Comparison of ENCODE assay signal across 1 cellular context in the genomic region with DNA sequence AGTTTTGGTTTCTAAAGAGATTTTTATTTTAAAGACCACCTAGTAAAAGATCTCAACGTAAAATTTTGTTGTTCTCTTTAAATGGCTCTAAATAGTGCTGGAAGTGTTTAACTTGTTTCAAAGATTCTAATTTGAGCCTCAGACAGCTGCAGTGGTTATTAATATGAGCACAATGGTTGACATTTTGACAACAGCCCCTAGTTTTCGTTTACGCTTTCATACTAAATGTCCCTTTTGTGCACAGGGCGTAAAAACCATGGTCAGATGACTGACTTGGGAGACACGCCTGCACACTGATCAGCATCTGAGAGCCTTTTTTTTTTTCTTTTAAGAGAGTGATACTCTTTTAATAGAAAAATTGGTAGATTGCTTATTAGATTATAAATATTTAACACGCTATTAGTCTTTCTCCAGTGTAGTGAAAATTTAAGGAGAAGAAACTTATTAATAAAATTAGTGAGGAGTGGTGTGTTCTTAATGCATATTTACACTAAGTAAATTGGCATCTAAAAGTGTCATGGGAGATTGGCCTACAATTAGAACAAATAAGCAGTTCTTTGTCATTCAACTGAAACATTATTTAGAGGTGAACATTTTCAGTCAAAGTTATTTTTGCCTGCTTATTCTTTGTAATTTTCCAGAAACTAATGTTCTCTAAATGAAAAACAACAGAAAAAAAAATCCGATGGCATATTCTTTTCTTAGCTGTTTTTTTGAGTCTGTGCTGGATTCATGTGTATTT.
A peak's percentile ranks its signal among the peaks of the same experiment; 100 is the strongest.
TF ChIP-seq lines count a peak whose summit lies in the region.

No MANE protein-coding gene starts in this region.

TF ChIP-seq in GM12878, 131 proteins besides CTCF, POLR2A, EP300 and RAD21 (continued from another document):
- TF ChIP-seq, protein P1, sequence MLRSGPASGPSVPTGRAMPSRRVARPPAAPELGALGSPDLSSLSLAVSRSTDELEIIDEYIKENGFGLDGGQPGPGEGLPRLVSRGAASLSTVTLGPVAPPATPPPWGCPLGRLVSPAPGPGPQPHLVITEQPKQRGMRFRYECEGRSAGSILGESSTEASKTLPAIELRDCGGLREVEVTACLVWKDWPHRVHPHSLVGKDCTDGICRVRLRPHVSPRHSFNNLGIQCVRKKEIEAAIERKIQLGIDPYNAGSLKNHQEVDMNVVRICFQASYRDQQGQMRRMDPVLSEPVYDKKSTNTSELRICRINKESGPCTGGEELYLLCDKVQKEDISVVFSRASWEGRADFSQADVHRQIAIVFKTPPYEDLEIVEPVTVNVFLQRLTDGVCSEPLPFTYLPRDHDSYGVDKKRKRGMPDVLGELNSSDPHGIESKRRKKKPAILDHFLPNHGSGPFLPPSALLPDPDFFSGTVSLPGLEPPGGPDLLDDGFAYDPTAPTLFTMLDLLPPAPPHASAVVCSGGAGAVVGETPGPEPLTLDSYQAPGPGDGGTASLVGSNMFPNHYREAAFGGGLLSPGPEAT (IDR thresholded peaks at IDR 0.05; ENCODE audit: low read depth) = peak; percentile 55; the same call in 1 of the 2 replicates
- TF ChIP-seq, protein P2, sequence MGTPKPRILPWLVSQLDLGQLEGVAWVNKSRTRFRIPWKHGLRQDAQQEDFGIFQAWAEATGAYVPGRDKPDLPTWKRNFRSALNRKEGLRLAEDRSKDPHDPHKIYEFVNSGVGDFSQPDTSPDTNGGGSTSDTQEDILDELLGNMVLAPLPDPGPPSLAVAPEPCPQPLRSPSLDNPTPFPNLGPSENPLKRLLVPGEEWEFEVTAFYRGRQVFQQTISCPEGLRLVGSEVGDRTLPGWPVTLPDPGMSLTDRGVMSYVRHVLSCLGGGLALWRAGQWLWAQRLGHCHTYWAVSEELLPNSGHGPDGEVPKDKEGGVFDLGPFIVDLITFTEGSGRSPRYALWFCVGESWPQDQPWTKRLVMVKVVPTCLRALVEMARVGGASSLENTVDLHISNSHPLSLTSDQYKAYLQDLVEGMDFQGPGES (IDR thresholded peaks at IDR 0.05) = no peak
- TF ChIP-seq CREM (IDR thresholded peaks at IDR 0.05; ENCODE audit: low read depth) (peak; percentile 75), SP1 (IDR thresholded peaks at IDR 0.05; ENCODE audit: low read depth, low read length) (no peak)
- TF ChIP-seq, protein P3, sequence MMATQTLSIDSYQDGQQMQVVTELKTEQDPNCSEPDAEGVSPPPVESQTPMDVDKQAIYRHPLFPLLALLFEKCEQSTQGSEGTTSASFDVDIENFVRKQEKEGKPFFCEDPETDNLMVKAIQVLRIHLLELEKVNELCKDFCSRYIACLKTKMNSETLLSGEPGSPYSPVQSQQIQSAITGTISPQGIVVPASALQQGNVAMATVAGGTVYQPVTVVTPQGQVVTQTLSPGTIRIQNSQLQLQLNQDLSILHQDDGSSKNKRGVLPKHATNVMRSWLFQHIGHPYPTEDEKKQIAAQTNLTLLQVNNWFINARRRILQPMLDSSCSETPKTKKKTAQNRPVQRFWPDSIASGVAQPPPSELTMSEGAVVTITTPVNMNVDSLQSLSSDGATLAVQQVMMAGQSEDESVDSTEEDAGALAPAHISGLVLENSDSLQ (IDR thresholded peaks at IDR 0.05) = peak; percentile 87
- TF ChIP-seq, protein P4, sequence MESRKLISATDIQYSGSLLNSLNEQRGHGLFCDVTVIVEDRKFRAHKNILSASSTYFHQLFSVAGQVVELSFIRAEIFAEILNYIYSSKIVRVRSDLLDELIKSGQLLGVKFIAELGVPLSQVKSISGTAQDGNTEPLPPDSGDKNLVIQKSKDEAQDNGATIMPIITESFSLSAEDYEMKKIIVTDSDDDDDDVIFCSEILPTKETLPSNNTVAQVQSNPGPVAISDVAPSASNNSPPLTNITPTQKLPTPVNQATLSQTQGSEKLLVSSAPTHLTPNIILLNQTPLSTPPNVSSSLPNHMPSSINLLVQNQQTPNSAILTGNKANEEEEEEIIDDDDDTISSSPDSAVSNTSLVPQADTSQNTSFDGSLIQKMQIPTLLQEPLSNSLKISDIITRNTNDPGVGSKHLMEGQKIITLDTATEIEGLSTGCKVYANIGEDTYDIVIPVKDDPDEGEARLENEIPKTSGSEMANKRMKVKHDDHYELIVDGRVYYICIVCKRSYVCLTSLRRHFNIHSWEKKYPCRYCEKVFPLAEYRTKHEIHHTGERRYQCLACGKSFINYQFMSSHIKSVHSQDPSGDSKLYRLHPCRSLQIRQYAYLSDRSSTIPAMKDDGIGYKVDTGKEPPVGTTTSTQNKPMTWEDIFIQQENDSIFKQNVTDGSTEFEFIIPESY (IDR thresholded peaks at IDR 0.05) = no peak
